In the genomic region with DNA sequence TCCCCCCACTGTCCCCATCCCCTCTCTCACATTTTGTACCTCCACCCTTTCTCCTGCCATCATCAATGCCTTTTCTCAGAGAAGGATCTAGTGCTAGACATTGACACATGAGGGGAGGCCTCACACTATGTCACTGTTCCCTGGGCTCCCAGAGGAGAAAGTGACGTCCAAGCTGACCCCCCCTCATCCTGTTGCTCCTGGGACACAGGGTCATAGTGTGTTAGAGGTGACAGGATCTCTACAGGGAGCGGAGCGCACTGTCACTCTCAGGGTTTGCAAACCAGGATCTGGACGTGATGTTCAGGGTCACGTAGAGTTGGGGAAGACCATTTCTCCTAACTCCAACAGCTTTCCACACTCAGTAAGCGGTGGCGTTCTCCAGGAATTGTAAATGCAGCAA, we compare ENCODE assay signal across 1 cellular context.
TF ChIP-seq lines count a peak whose summit lies in the region.

No MANE protein-coding gene starts in this region.

TF ChIP-seq in HepG2, 621 proteins besides CTCF, POLR2A, EP300 and RAD21 (continued from another document and continues in another):
- TF ChIP-seq, protein P1, sequence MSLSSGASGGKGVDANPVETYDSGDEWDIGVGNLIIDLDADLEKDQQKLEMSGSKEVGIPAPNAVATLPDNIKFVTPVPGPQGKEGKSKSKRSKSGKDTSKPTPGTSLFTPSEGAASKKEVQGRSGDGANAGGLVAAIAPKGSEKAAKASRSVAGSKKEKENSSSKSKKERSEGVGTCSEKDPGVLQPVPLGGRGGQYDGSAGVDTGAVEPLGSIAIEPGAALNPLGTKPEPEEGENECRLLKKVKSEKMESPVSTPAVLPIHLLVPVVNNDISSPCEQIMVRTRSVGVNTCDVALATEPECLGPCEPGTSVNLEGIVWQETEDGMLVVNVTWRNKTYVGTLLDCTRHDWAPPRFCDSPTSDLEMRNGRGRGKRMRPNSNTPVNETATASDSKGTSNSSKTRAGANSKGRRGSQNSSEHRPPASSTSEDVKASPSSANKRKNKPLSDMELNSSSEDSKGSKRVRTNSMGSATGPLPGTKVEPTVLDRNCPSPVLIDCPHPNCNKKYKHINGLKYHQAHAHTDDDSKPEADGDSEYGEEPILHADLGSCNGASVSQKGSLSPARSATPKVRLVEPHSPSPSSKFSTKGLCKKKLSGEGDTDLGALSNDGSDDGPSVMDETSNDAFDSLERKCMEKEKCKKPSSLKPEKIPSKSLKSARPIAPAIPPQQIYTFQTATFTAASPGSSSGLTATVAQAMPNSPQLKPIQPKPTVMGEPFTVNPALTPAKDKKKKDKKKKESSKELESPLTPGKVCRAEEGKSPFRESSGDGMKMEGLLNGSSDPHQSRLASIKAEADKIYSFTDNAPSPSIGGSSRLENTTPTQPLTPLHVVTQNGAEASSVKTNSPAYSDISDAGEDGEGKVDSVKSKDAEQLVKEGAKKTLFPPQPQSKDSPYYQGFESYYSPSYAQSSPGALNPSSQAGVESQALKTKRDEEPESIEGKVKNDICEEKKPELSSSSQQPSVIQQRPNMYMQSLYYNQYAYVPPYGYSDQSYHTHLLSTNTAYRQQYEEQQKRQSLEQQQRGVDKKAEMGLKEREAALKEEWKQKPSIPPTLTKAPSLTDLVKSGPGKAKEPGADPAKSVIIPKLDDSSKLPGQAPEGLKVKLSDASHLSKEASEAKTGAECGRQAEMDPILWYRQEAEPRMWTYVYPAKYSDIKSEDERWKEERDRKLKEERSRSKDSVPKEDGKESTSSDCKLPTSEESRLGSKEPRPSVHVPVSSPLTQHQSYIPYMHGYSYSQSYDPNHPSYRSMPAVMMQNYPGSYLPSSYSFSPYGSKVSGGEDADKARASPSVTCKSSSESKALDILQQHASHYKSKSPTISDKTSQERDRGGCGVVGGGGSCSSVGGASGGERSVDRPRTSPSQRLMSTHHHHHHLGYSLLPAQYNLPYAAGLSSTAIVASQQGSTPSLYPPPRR (CRISPR knock-in tag; IDR thresholded peaks at IDR 0.05; ENCODE audit: borderline replicate concordance), result peak; percentile 31; the same call in 1 of the 2 replicates
- TF ChIP-seq KAT8 (CRISPR knock-in tag; IDR thresholded peaks at IDR 0.05) (no peak), HOXA3 (CRISPR knock-in tag; IDR thresholded peaks at IDR 0.05) (peak; percentile 38; the same call in 1 of the 2 replicates), ZNF33B (CRISPR knock-in tag; IDR thresholded peaks at IDR 0.05) (no peak), ZSCAN22 (CRISPR knock-in tag; IDR thresholded peaks at IDR 0.05) (no peak), FOXK1 (CRISPR knock-in tag; IDR thresholded peaks at IDR 0.05; ENCODE audit: borderline replicate concordance, low read depth) (peak; percentile 29; the same call in 1 of the 2 replicates), TEAD2 (CRISPR knock-in tag; IDR thresholded peaks at IDR 0.05) (no peak), ETV5 (CRISPR knock-in tag; IDR thresholded peaks at IDR 0.05; ENCODE audit: borderline replicate concordance) (peak; percentile 67; the same call in 1 of the 2 replicates), ATF7-NPFF (CRISPR knock-in tag; IDR thresholded peaks at IDR 0.05; ENCODE audit: low read depth) (no peak), ATF1 (CRISPR knock-in tag; IDR thresholded peaks at IDR 0.05) (peak; percentile 67; the same call in 1 of the 2 replicates), ISL2 (CRISPR knock-in tag; IDR thresholded peaks at IDR 0.05) (no peak), HDAC2 (CRISPR knock-in tag; IDR thresholded peaks at IDR 0.05) (peak; percentile 60; the same call in 1 of the 2 replicates), ELF3 (CRISPR knock-in tag; IDR thresholded peaks at IDR 0.05) (peak; percentile 70), DPF2 (CRISPR knock-in tag; IDR thresholded peaks at IDR 0.05; ENCODE audit: borderline replicate concordance, low read depth) (0 out of 2 replicates have a peak, but pooled peaks have one; percentile 36), NR2F6 (IDR thresholded peaks at IDR 0.05) (no peak), NR2F6 (CRISPR knock-in tag; IDR thresholded peaks at IDR 0.05) (peak; percentile 42; the same call in 1 of the 2 replicates), ZNF263 (CRISPR knock-in tag; IDR thresholded peaks at IDR 0.05) (no peak), JUND (CRISPR knock-in tag; IDR thresholded peaks at IDR 0.05) (peak; percentile 41; the same call in 1 of the 2 replicates), ZNF550 (CRISPR knock-in tag; IDR thresholded peaks at IDR 0.05; ENCODE audit: borderline replicate concordance) (no peak)
- TF ChIP-seq, protein P2, sequence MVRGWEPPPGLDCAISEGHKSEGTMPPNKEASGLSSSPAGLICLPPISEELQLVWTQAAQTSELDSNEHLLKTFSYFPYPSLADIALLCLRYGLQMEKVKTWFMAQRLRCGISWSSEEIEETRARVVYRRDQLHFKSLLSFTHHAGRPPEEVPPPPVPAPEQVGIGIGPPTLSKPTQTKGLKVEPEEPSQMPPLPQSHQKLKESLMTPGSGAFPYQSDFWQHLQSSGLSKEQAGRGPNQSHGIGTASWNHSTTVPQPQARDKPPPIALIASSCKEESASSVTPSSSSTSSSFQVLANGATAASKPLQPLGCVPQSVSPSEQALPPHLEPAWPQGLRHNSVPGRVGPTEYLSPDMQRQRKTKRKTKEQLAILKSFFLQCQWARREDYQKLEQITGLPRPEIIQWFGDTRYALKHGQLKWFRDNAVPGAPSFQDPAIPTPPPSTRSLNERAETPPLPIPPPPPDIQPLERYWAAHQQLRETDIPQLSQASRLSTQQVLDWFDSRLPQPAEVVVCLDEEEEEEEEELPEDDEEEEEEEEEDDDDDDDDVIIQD (CRISPR knock-in tag; IDR thresholded peaks at IDR 0.05; ENCODE audit: low read depth), result 0 out of 2 replicates have a peak, but pooled peaks have one; percentile 24
- TF ChIP-seq, protein P3, sequence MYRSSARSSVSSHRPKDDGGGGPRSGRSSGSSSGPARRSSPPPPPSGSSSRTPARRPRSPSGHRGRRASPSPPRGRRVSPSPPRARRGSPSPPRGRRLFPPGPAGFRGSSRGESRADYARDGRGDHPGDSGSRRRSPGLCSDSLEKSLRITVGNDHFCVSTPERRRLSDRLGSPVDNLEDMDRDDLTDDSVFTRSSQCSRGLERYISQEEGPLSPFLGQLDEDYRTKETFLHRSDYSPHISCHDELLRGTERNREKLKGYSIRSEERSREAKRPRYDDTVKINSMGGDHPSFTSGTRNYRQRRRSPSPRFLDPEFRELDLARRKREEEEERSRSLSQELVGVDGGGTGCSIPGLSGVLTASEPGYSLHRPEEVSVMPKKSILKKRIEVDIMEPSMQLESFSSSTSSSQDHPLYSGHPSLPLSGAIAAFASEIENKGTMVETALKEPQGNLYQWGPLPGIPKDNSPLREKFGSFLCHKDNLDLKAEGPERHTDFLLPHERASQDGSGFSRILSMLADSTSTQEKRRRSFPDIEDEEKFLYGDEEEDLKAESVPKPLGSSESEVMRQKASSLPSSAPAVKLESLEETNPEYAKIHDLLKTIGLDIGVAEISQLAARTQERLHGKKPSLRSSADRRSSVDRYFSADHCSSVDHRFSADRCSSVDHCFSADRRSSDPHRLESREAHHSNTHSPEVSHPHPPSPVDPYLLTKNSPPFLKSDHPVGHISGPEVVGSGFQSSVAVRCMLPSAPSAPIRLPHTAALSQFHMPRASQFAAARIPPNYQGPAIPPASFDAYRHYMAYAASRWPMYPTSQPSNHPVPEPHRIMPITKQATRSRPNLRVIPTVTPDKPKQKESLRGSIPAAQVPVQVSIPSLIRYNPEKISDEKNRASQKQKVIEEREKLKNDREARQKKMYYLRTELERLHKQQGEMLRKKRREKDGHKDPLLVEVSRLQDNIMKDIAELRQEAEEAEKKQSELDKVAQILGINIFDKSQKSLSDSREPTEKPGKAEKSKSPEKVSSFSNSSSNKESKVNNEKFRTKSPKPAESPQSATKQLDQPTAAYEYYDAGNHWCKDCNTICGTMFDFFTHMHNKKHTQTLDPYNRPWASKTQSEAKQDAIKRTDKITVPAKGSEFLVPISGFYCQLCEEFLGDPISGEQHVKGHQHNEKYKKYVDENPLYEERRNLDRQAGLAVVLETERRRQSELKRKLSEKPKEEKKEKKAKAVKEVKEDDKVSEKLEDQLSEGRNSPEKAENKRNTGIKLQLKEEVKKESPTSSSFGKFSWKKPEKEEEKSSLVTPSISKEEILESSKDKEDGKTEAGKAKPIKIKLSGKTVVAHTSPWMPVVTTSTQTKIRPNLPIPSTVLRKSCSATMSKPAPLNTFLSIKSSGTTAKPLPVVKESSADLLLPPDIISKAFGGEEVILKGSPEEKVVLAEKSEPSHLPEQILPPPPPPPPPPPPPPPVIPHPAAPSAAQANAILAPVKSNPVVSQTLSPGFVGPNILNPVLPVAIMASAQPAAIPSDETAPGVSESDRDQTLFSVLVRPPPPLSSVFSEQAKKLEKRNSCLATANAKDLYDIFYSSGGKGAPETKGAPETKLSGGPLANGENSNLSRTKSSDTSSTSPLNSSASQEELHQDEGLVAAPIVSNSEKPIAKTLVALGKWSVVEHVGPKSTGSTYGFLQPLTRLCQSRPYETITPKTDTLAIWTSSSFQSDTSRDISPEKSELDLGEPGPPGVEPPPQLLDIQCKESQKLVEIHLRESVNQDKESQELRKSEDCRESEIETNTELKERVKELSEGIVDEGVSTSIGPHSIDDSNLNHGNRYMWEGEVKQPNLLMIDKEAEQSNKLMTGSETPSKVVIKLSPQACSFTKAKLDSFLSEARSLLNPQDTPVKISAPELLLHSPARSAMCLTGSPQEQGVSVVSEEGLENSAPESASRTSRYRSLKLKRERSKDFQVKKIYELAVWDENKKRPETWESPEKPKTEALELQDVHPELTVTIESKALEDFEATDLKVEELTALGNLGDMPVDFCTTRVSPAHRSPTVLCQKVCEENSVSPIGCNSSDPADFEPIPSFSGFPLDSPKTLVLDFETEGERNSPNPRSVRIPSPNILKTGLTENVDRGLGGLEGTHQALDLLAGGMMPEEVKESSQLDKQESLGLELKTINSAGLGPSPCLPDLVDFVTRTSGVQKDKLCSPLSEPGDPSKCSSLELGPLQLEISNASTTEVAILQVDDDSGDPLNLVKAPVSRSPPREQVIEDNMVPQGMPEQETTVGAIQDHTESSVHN (CRISPR knock-in tag; IDR thresholded peaks at IDR 0.05), result no peak
- TF ChIP-seq, protein P4, sequence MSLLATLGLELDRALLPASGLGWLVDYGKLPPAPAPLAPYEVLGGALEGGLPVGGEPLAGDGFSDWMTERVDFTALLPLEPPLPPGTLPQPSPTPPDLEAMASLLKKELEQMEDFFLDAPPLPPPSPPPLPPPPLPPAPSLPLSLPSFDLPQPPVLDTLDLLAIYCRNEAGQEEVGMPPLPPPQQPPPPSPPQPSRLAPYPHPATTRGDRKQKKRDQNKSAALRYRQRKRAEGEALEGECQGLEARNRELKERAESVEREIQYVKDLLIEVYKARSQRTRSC (CRISPR knock-in tag; IDR thresholded peaks at IDR 0.05; ENCODE audit: low read depth), result no peak
- TF ChIP-seq, protein P5, sequence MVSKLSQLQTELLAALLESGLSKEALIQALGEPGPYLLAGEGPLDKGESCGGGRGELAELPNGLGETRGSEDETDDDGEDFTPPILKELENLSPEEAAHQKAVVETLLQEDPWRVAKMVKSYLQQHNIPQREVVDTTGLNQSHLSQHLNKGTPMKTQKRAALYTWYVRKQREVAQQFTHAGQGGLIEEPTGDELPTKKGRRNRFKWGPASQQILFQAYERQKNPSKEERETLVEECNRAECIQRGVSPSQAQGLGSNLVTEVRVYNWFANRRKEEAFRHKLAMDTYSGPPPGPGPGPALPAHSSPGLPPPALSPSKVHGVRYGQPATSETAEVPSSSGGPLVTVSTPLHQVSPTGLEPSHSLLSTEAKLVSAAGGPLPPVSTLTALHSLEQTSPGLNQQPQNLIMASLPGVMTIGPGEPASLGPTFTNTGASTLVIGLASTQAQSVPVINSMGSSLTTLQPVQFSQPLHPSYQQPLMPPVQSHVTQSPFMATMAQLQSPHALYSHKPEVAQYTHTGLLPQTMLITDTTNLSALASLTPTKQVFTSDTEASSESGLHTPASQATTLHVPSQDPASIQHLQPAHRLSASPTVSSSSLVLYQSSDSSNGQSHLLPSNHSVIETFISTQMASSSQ (IDR thresholded peaks at IDR 0.05; ENCODE audit: low read depth), result no peak
- TF ChIP-seq, protein P5 (CRISPR knock-in tag; IDR thresholded peaks at IDR 0.05; ENCODE audit: borderline replicate concordance), result no peak
- TF ChIP-seq, protein P6, sequence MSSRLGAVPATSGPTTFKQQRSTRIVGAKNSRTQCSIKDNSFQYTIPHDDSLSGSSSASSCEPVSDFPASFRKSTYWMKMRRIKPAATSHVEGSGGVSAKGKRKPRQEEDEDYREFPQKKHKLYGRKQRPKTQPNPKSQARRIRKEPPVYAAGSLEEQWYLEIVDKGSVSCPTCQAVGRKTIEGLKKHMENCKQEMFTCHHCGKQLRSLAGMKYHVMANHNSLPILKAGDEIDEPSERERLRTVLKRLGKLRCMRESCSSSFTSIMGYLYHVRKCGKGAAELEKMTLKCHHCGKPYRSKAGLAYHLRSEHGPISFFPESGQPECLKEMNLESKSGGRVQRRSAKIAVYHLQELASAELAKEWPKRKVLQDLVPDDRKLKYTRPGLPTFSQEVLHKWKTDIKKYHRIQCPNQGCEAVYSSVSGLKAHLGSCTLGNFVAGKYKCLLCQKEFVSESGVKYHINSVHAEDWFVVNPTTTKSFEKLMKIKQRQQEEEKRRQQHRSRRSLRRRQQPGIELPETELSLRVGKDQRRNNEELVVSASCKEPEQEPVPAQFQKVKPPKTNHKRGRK (CRISPR knock-in tag; IDR thresholded peaks at IDR 0.05), result no peak
- TF ChIP-seq, protein P7, sequence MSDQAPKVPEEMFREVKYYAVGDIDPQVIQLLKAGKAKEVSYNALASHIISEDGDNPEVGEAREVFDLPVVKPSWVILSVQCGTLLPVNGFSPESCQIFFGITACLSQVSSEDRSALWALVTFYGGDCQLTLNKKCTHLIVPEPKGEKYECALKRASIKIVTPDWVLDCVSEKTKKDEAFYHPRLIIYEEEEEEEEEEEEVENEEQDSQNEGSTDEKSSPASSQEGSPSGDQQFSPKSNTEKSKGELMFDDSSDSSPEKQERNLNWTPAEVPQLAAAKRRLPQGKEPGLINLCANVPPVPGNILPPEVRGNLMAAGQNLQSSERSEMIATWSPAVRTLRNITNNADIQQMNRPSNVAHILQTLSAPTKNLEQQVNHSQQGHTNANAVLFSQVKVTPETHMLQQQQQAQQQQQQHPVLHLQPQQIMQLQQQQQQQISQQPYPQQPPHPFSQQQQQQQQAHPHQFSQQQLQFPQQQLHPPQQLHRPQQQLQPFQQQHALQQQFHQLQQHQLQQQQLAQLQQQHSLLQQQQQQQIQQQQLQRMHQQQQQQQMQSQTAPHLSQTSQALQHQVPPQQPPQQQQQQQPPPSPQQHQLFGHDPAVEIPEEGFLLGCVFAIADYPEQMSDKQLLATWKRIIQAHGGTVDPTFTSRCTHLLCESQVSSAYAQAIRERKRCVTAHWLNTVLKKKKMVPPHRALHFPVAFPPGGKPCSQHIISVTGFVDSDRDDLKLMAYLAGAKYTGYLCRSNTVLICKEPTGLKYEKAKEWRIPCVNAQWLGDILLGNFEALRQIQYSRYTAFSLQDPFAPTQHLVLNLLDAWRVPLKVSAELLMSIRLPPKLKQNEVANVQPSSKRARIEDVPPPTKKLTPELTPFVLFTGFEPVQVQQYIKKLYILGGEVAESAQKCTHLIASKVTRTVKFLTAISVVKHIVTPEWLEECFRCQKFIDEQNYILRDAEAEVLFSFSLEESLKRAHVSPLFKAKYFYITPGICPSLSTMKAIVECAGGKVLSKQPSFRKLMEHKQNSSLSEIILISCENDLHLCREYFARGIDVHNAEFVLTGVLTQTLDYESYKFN (CRISPR knock-in tag; conservative IDR thresholded peaks at IDR 0.05), result peak; percentile 10; the same call in 1 of the 2 replicates
